In the genomic region with DNA sequence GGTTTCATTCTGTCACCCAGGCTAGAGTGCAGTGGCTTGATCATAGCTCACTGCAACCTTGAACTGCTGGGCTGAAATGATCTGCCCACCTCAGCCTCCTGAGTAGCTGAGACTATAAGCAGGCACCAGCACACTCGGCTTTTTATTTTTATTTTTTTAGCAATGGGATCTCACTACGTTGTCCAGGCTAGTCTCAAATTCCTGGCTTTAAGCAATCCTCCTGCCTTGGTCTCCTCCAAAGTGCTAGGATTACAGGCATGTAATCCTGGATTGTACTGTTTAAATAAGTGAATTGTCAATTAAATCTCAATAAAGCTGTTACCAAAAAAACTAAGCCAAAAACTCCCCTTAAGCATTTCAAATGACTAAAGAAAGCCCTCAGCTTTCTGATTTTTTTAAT, we compare ENCODE assay signal across 26 cellular contexts.
"Had no signal": no experiment of that assay in that cellular context is flagged by ENCODE, and none has a peak within 500 bp of the region (broad histone marks: within the 10 kb centered on the region; RNA-seq: fewer than 3 reads in every experiment).

No MANE protein-coding gene starts in this region.

- H3K4me3 Mint-ChIP-seq: nephron progenitor cell had no signal

- DNase-seq: cortex of kidney; effector memory CD8-positive, alpha-beta T cell; esophagus squamous epithelium; foreskin melanocyte; glutamatergic neuron; heart right ventricle; hippocampal formation; left cardiac atrium; left ventricle myocardium inferior; lower lobe of right lung; naive thymus-derived CD8-positive, alpha-beta T cell; nephron progenitor cell; nucleus accumbens; stimulated activated CD4-positive, alpha-beta T cell treated with anti-CD3 and anti-CD28 coated beads, Interleukin-12 subunit alpha, Interleukin-12 subunit beta, amount 100 ng/mL, for 4 hours; stimulated activated CD4-positive, alpha-beta T cell treated with anti-CD3 and anti-CD28 coated beads, Interleukin-1b, Interleukin-23, amount 100 ng/mL, for 48 hours; stimulated activated CD4-positive, alpha-beta T cell treated with anti-CD3 and anti-CD28 coated beads, Interleukin-4, amount 100 ng/mL, for 1 hour; stimulated activated CD8-positive, alpha-beta memory T cell treated with anti-CD3 and anti-CD28 coated beads, Interleukin-4, amount 100 ng/mL, for 48 hours; stimulated activated naive CD4-positive, alpha-beta T cell; stomach; thyroid gland; upper lobe of right lung; uterus had no signal

- H3K36me3 ChIP-seq: left ventricle myocardium inferior, lower lobe of right lung, prostate gland, right atrium auricular region, stomach, thyroid gland, uterus had no signal

- H3K27me3 Mint-ChIP-seq: effector memory CD8-positive, alpha-beta T cell; naive thymus-derived CD8-positive, alpha-beta T cell had no signal

- H3K27ac ChIP-seq: esophagus squamous epithelium, lower lobe of right lung, prostate gland, thyroid gland, upper lobe of right lung, uterus had no signal

- H3K27me3 ChIP-seq: esophagus squamous epithelium, heart right ventricle, right atrium auricular region, stomach, thyroid gland, upper lobe of right lung, uterus had no signal

- H3K4me2 ChIP-seq: smooth muscle cell had no signal

- ATAC-seq: effector memory CD8-positive, alpha-beta T cell; heart right ventricle; left cardiac atrium; lower lobe of right lung; naive thymus-derived CD8-positive, alpha-beta T cell; sciatic nerve; upper lobe of right lung had no signal

- H3K9me3 ChIP-seq: esophagus squamous epithelium, heart right ventricle, left ventricle myocardium inferior, lower lobe of right lung, prostate gland, right atrium auricular region, stomach, thyroid gland, upper lobe of right lung, uterus had no signal

- H3K4me1 Mint-ChIP-seq: nephron progenitor cell had no signal

- H3K4me3 ChIP-seq: esophagus squamous epithelium, heart right ventricle, left ventricle myocardium inferior, lower lobe of right lung, prostate gland, right atrium auricular region, smooth muscle cell, stomach, thyroid gland, upper lobe of right lung, uterus had no signal

- H3K9me3 Mint-ChIP-seq: effector memory CD8-positive, alpha-beta T cell; naive thymus-derived CD8-positive, alpha-beta T cell had no signal

- H3K27ac Mint-ChIP-seq: nephron progenitor cell had no signal
